8 cellular contexts compared by ENCODE assay signal in the genomic region with DNA sequence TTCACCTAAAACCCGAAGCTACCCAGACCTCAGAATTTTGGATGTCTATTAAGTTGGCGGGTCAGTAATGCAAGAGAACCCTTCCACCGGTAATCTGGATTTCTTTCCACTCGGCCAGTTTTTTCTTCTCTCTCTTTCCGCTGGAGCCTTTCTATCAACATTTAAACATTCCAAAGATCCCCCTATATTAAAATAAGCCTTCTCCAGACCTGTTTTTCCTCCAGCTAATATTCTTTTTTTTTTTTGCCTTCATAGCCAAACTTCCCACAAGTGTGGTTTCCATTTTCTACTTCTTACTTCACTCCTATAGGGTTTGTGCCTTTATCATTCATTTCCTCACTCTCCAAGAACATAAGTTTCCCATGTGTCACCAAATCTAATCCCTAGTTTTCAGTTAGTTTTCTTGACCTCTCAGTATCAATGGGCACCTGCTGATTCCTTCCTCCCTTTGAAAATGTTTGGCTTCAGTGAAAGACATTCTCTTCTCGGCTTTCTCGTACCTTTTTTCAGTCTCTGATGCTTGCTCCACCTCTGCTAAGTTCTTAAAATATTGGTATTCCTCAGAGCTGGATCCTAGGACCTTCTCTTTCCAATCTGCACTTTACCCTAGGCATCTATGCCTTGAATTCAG. TPM values are rescaled to one million over a fixed set of nuclear protein-coding genes. Genes with fewer than 3 reads are reported as not detected.
DNase-seq lines count a peak whose midpoint lies in the region; ATAC-seq and TF ChIP-seq lines count a peak whose summit lies in the region.

No MANE protein-coding gene starts in this region.

- H3K9ac ChIP-seq in SK-N-MC (ENCODE audit: insufficient read length) (peak overlapping the region; percentile 97), fibroblast of lung (ENCODE audit: insufficient read depth, low read length) (peak overlapping the region; percentile 68)

- no peak for DNase-seq in SK-N-MC (ENCODE audit: low read depth, low spot score)
- DNase-seq in fibroblast of lung (ENCODE audit: low read depth in 2 of 2), result peak in 1 of 2 donors; percentile 13
- no peak for DNase-seq in retinal pigment epithelial cell (ENCODE audit: low read depth)
- no peak for DNase-seq in C1 segment of cervical spinal cord (lab: John Stamatoyannopoulos, UW)
- DNase-seq in ureter (ENCODE audit: low spot score), result no peak

- H3K27ac ChIP-seq in SK-N-MC (peak overlapping the region; percentile 88), fibroblast of lung (ENCODE audit: insufficient read depth, low read length) (peak overlapping the region; percentile 100)

- H4K20me1 ChIP-seq in fibroblast of lung (ENCODE audit: control insufficient read depth, extremely low read depth, insufficient read depth, low read length), result no peaks in the 10 kb centered on the region

- ATAC-seq in HG02763 (IDR thresholded peaks at IDR 0.05; ENCODE audit: unreplicated experiment), result no peak
- no peak for ATAC-seq in HG02571 (IDR thresholded peaks at IDR 0.05; ENCODE audit: unreplicated experiment)

- H3K4me2 ChIP-seq in fibroblast of lung (ENCODE audit: extremely low read depth, insufficient read depth, low read length), result peak overlapping the region; percentile 89

- H3K9me3 ChIP-seq in SK-N-MC (ENCODE audit: low read depth, low read length) (no peaks in the 10 kb centered on the region), fibroblast of lung (ENCODE audit: control insufficient read depth, insufficient read depth, low read depth, low read length) (no peaks in the 10 kb centered on the region)

- H3K4me3 ChIP-seq in GM12875 (ENCODE audit: low read depth, low read length) (peak overlapping the region; percentile 49), SK-N-MC (peak overlapping the region; percentile 91), fibroblast of lung (replicated peaks in 1 of 4; ENCODE audit: control extremely low read depth in 1 of 4, insufficient read depth in 1 of 4, low read depth in 3 of 4, low read length in 4 of 4) (peak overlapping the region; percentile 72 to 99 (median 74)), retinal pigment epithelial cell (ENCODE audit: low read length) (peak overlapping the region; percentile 97)

- H2AFZ ChIP-seq in fibroblast of lung (ENCODE audit: low read length), result peak overlapping the region; percentile 74

- no peaks in the 10 kb centered on the region for H3K4me1 ChIP-seq in fibroblast of lung (ENCODE audit: control insufficient read depth, extremely low read depth, insufficient read depth, low read length)

- H3K79me2 ChIP-seq in fibroblast of lung (ENCODE audit: control insufficient read depth, insufficient read depth, low read length), result peaks cover 9% of the 10 kb centered on the region

- no peaks in the 10 kb centered on the region for H3K27me3 ChIP-seq in fibroblast of lung (ENCODE audit: control insufficient read depth, insufficient read depth, low read length)

- H3K36me3 ChIP-seq in SK-N-MC (ENCODE audit: insufficient read depth, low read length) (peaks cover 26% of the 10 kb centered on the region), fibroblast of lung (ENCODE audit: control insufficient read depth, insufficient read depth, low read length) (peaks cover 18% of the 10 kb centered on the region)

- TF ChIP-seq CTCF in GM12875 (IDR thresholded peaks at IDR 0.05; ENCODE audit: borderline replicate concordance, insufficient read depth, low read depth, low read length) (no peak), fibroblast of lung (conservative IDR thresholded peaks at IDR 0.05 in 1 of 2, IDR thresholded peaks at IDR 0.05 in 1 of 2; ENCODE audit: low read depth in 1 of 2, low read length in 2 of 2) (no peak), retinal pigment epithelial cell (conservative IDR thresholded peaks at IDR 0.05; ENCODE audit: low read depth, low read length) (no peak)

RNA-seq across cellular contexts. Expression of gene SDR39U1, which starts 0.6 kb away (rescaled TPM):
- total RNA-seq in fibroblast of lung, result 8.7 and 9.9 TPM in 2 replicates
- polyA plus RNA-seq in fibroblast of lung, result 24.7 and 31.9 TPM in 2 replicates
- 25.2 and 37.5 TPM in 2 replicates for polyA plus RNA-seq in fibroblast of lung (2012)
- polyA minus RNA-seq in fibroblast of lung (ENCODE audit: low replicate concordance), result 7.0 and 17.0 TPM in 2 replicates
- 73.5 TPM for total RNA-seq in ureter

RNA-seq across cellular contexts. Expression of gene KHNYN, which starts 13.4 kb away (rescaled TPM):
- total RNA-seq in fibroblast of lung (55.2 and 61.1 TPM in 2 replicates), ureter (72.9 TPM)
- 12.2 and 14.6 TPM in 2 replicates for polyA plus RNA-seq in fibroblast of lung
- polyA plus RNA-seq in fibroblast of lung (2012), result 23.3 and 23.5 TPM in 2 replicates
- polyA minus RNA-seq in fibroblast of lung (ENCODE audit: low replicate concordance), result 27.4 and 33.6 TPM in 2 replicates

RNA-seq across cellular contexts. Expression of gene CBLN3, which starts 13.7 kb away (rescaled TPM):
- 2.6 and 5.3 TPM in 2 replicates for total RNA-seq in fibroblast of lung
- polyA plus RNA-seq in fibroblast of lung, result 2.6 and 2.7 TPM in 2 replicates
- polyA plus RNA-seq in fibroblast of lung (2012), result 3.2 and 4.9 TPM in 2 replicates
- 1.6 and 11.8 TPM in 2 replicates for polyA minus RNA-seq in fibroblast of lung (ENCODE audit: low replicate concordance)
- total RNA-seq in ureter, result 2.2 TPM

RNA-seq across cellular contexts. Expression of gene NYNRIN, which starts 44.4 kb away (rescaled TPM):
- total RNA-seq in fibroblast of lung, result 8.2 and 16.2 TPM in 2 replicates
- polyA plus RNA-seq in fibroblast of lung, result 7.2 and 7.7 TPM in 2 replicates
- 7.5 and 10.6 TPM in 2 replicates for polyA plus RNA-seq in fibroblast of lung (2012)
- polyA minus RNA-seq in fibroblast of lung (ENCODE audit: low replicate concordance), result 33.7 and 51.2 TPM in 2 replicates
- 32.7 TPM for total RNA-seq in ureter
